ENCODE assay signal across 23 cellular contexts in genomic region chr2:64434039-64434657, GRCh38.
"Had no signal": no experiment of that assay in that cellular context is flagged by ENCODE, and none has a peak within 500 bp of the region (broad histone marks: within the 10 kb centered on the region; RNA-seq: fewer than 3 reads in every experiment).

No MANE protein-coding gene starts in this region.

- H3K27me3 ChIP-seq: dorsolateral prefrontal cortex, neural progenitor cell, right atrium auricular region, tibial nerve, upper lobe of left lung, uterus had no signal

- H3K27ac ChIP-seq: dorsolateral prefrontal cortex, neural progenitor cell, prostate gland, right atrium auricular region, skin epidermis, thoracic aorta, tibial nerve, upper lobe of left lung, uterus had no signal

- H3K4me3 ChIP-seq: dorsolateral prefrontal cortex, neural progenitor cell, prostate gland, right atrium auricular region, skin epidermis, thoracic aorta, tibial nerve, upper lobe of left lung, uterus had no signal

- H3K36me3 ChIP-seq: neural progenitor cell, prostate gland, right atrium auricular region, thoracic aorta, tibial nerve, upper lobe of left lung, uterus had no signal

- ATAC-seq: naive thymus-derived CD4-positive, alpha-beta T cell; stimulated activated naive B cell treated with anti-CD40 and anti-IgM and Interleukin-4, amounts not matched to agents 10 μg/mL and 1 μg/mL and 100 μg/mL, for 72 hours had no signal

- H3K4me1 Mint-ChIP-seq: immature natural killer cell; mesothelial cell of epicardium; naive thymus-derived CD4-positive, alpha-beta T cell; nephron; stimulated activated naive B cell treated with anti-CD40 and anti-IgM and Interleukin-4, amounts not matched to agents 10 μg/mL and 1 μg/mL and 100 μg/mL, for 72 hours had no signal

- H3K36me3 Mint-ChIP-seq: neural progenitor cell had no signal

- H3K4me1 ChIP-seq: neural progenitor cell, prostate gland, right atrium auricular region, tibial nerve, uterus had no signal

- H3K27ac Mint-ChIP-seq: immature natural killer cell; mesothelial cell of epicardium; naive thymus-derived CD4-positive, alpha-beta T cell; nephron; neural progenitor cell; stimulated activated naive B cell treated with anti-CD40 and anti-IgM and Interleukin-4, amounts not matched to agents 10 μg/mL and 1 μg/mL and 100 μg/mL, for 72 hours; stimulated activated naive CD8-positive, alpha-beta T cell treated with anti-CD3 and anti-CD28 coated beads, Interleukin-15, Interleukin-2, amounts not matched to agents 100 ng/mL and 50 ng/mL, for 24 hours had no signal

- H3K9me3 ChIP-seq: prostate gland, right atrium auricular region, thoracic aorta, tibial nerve, upper lobe of left lung, uterus had no signal

- H3K4me3 Mint-ChIP-seq: immature natural killer cell; mesothelial cell of epicardium; naive thymus-derived CD4-positive, alpha-beta T cell; nephron; neural progenitor cell; stimulated activated naive B cell treated with anti-CD40 and anti-IgM and Interleukin-4, amounts not matched to agents 10 μg/mL and 1 μg/mL and 100 μg/mL, for 72 hours; stimulated activated naive CD8-positive, alpha-beta T cell treated with anti-CD3 and anti-CD28 coated beads, Interleukin-15, Interleukin-2, amounts not matched to agents 100 ng/mL and 50 ng/mL, for 24 hours had no signal

- H3K9me3 Mint-ChIP-seq: stimulated activated naive CD8-positive, alpha-beta T cell treated with anti-CD3 and anti-CD28 coated beads, Interleukin-15, Interleukin-2, amounts not matched to agents 100 ng/mL and 50 ng/mL, for 24 hours had no signal

- DNase-seq: dorsolateral prefrontal cortex; effector CD4-positive, alpha-beta T cell; hypothalamus; immature natural killer cell; islet precursor cell; kidney glomerular epithelial cell; mesenchymal stem cell; naive thymus-derived CD4-positive, alpha-beta T cell; nucleus accumbens; stimulated activated CD4-positive, alpha-beta T cell treated with anti-CD3 and anti-CD28 coated beads, Interleukin-15, amount 100 ng/mL, for 24 hours; stimulated activated CD4-positive, alpha-beta T cell treated with anti-CD3 and anti-CD28 coated beads, Interleukin-2, amount 100 ng/mL, for 48 hours; stimulated activated naive B cell treated with anti-CD40 and anti-IgM and Interleukin-4, amounts not matched to agents 10 μg/mL and 1 μg/mL and 100 μg/mL, for 72 hours; uterus had no signal
